10 cellular contexts compared by ENCODE assay signal in the genomic region with DNA sequence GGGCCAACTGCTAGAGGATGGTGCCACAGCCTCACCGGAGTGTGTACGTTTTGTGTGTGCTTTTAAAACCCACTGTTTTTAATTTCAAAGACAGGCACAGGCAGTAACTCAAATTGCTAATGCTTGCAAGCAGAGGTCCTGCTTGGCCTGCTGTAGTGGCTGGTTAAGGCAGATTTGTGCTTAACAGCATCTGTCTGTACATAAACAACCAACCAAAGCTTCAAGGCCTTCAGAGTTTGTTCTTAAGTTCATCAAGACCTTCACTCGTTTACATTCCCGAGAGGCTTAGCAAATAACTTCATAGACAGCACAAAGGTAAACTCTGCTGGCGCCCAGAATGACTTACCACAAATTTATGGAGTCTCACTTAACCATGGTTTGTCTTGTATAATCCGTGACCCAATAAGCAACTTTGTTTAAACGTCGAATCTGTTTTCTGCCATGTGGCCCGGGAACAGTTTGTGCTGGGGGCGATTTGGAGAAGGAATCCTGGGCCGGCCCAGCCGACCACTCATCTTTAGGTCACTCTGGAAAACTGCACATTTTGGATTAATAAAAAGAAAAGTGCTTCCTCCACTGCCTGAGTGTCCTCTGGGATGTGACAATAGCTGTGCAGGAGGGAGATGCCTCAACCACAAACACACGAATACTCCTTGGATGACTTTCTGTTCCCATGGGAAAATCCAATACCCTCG. TPM values are rescaled to one million over a fixed set of nuclear protein-coding genes. Genes with fewer than 3 reads are reported as not detected.
DNase-seq lines count a peak whose midpoint lies in the region; ATAC-seq and TF ChIP-seq lines count a peak whose summit lies in the region.
"Had no signal": no experiment of that assay in that cellular context is flagged by ENCODE, and none has a peak within 500 bp of the region (broad histone marks: within the 10 kb centered on the region; RNA-seq: fewer than 3 reads in every experiment).

No MANE protein-coding gene starts in this region.

- H3K9me3 ChIP-seq in upper lobe of left lung = no peaks in the 10 kb centered on the region

- H3K4me3 ChIP-seq in coronary artery (peak overlapping the region; percentile 5), upper lobe of left lung (no peak overlapping the region)

- H3K36me3 Mint-ChIP-seq in activated naive CD4-positive, alpha-beta T cell treated with anti-CD3 and anti-CD28 coated beads, Interleukin-2, amount 50 U/mL, for 24 hours = no peaks in the 10 kb centered on the region
- no peaks in the 10 kb centered on the region for H3K36me3 Mint-ChIP-seq in activated naive CD4-positive, alpha-beta T cell treated with anti-CD3 and anti-CD28 coated beads for 36 hours (ENCODE audit: low read depth)
- H3K36me3 Mint-ChIP-seq in naive thymus-derived CD8-positive, alpha-beta T cell = peaks cover 0 to 32% (median 0%) of the 10 kb centered on the region in 3 donors
- peaks cover 14 to 16% of the 10 kb centered on the region in 2 donors for H3K36me3 Mint-ChIP-seq in stimulated activated naive B cell treated with anti-CD40 and anti-IgM and Interleukin-4, amounts not matched to agents 10 μg/mL and 1 μg/mL and 100 μg/mL, for 72 hours
- H3K36me3 Mint-ChIP-seq: IgD-negative memory B cell had no signal

- H3K27me3 ChIP-seq in upper lobe of left lung = no peaks in the 10 kb centered on the region

- no peaks in the 10 kb centered on the region for H3K9me3 Mint-ChIP-seq in activated naive CD4-positive, alpha-beta T cell treated with anti-CD3 and anti-CD28 coated beads, Interleukin-2, amount 50 U/mL, for 24 hours
- H3K9me3 Mint-ChIP-seq in activated naive CD4-positive, alpha-beta T cell treated with anti-CD3 and anti-CD28 coated beads for 36 hours = no peaks in the 10 kb centered on the region
- no peaks in the 10 kb centered on the region for H3K9me3 Mint-ChIP-seq in naive thymus-derived CD8-positive, alpha-beta T cell
- no peaks in the 10 kb centered on the region for H3K9me3 Mint-ChIP-seq in stimulated activated naive B cell treated with anti-CD40 and anti-IgM and Interleukin-4, amounts not matched to agents 10 μg/mL and 1 μg/mL and 100 μg/mL, for 72 hours
- H3K9me3 Mint-ChIP-seq: IgD-negative memory B cell had no signal

- H3K4me1 ChIP-seq in upper lobe of left lung = peaks cover 79 to 87% (median 82%) of the 10 kb centered on the region in 4 donors

- peaks cover 83% of the 10 kb centered on the region for H3K4me1 Mint-ChIP-seq in activated naive CD4-positive, alpha-beta T cell treated with anti-CD3 and anti-CD28 coated beads, Interleukin-2, amount 50 U/mL, for 24 hours
- peaks cover 83% of the 10 kb centered on the region for H3K4me1 Mint-ChIP-seq in activated naive CD4-positive, alpha-beta T cell treated with anti-CD3 and anti-CD28 coated beads for 36 hours (ENCODE audit: low read depth)
- peaks cover 52 to 95% (median 91%) of the 10 kb centered on the region in 4 donors for H3K4me1 Mint-ChIP-seq in naive thymus-derived CD8-positive, alpha-beta T cell
- peaks cover 51 to 63% of the 10 kb centered on the region in 2 donors for H3K4me1 Mint-ChIP-seq in stimulated activated naive B cell treated with anti-CD40 and anti-IgM and Interleukin-4, amounts not matched to agents 10 μg/mL and 1 μg/mL and 100 μg/mL, for 72 hours

- intact Hi-C loops in activated naive CD4-positive, alpha-beta T cell treated with anti-CD3 and anti-CD28 coated beads for 36 hours (cut with micrococcal nuclease) = no loop called here

- CTCF ChIA-PET in activated naive CD4-positive, alpha-beta T cell treated with anti-CD3 and anti-CD28 coated beads for 36 hours (lab: Charles Lee) = interaction anchor here (1.0 kb wide), 1 partner anchor 11 kb away, joined by 3 read pairs; no protein-coding TSS in a partner anchor

- H3K27ac Mint-ChIP-seq in activated naive CD4-positive, alpha-beta T cell treated with anti-CD3 and anti-CD28 coated beads, Interleukin-2, amount 50 U/mL, for 24 hours = peak overlapping the region; percentile 84
- H3K27ac Mint-ChIP-seq in activated naive CD4-positive, alpha-beta T cell treated with anti-CD3 and anti-CD28 coated beads for 36 hours = no peak overlapping the region
- H3K27ac Mint-ChIP-seq in naive thymus-derived CD8-positive, alpha-beta T cell = peak overlapping the region in 8 of 10 donors; percentile 56 to 93 (median 82)
- H3K27ac Mint-ChIP-seq in stimulated activated naive B cell treated with anti-CD40 and anti-IgM and Interleukin-4, amounts not matched to agents 10 μg/mL and 1 μg/mL and 100 μg/mL, for 72 hours = no peak overlapping the region

- no peak overlapping the region for H3K4me3 Mint-ChIP-seq in activated naive CD4-positive, alpha-beta T cell treated with anti-CD3 and anti-CD28 coated beads, Interleukin-2, amount 50 U/mL, for 24 hours
- H3K4me3 Mint-ChIP-seq in activated naive CD4-positive, alpha-beta T cell treated with anti-CD3 and anti-CD28 coated beads for 36 hours = no peak overlapping the region
- H3K4me3 Mint-ChIP-seq in naive thymus-derived CD8-positive, alpha-beta T cell = peak overlapping the region in 6 of 10 donors; percentile 30 to 62 (median 48)
- no peak overlapping the region for H3K4me3 Mint-ChIP-seq in stimulated activated naive B cell treated with anti-CD40 and anti-IgM and Interleukin-4, amounts not matched to agents 10 μg/mL and 1 μg/mL and 100 μg/mL, for 72 hours
- H3K4me3 Mint-ChIP-seq: IgD-negative memory B cell had no signal

- no peak for TF ChIP-seq CTCF in coronary artery (IDR thresholded peaks at IDR 0.05)
- no peak for TF ChIP-seq CTCF in upper lobe of left lung (IDR thresholded peaks at IDR 0.05)

- no peak for DNase-seq in activated naive CD4-positive, alpha-beta T cell treated with anti-CD3 and anti-CD28 coated beads for 36 hours
- no peak for DNase-seq in coronary artery (ENCODE audit: low spot score)
- no peak for DNase-seq in naive thymus-derived CD8-positive, alpha-beta T cell
- no peak for DNase-seq in upper lobe of left lung
- no peak for DNase-seq in midbrain (lab: John Stamatoyannopoulos, UW)
- no peak for DNase-seq in stimulated activated naive B cell treated with anti-CD40 and anti-IgM and Interleukin-4, amounts not matched to agents 10 μg/mL and 1 μg/mL and 100 μg/mL, for 72 hours
- DNase-seq: ACHN had no signal

- 76% methylated on average over 13 to 14 of the region's 14 CpGs for WGBS in upper lobe of left lung, 2 donors

- POLR2A ChIA-PET in naive thymus-derived CD8-positive, alpha-beta T cell (lab: Charles Lee) = interaction anchor here (0.6 to 1.2 kb wide), 2 partner anchors 45 to 88 kb away, joined by 3 to 4 read pairs; no protein-coding TSS in a partner anchor

- no peak for TF ChIP-seq POLR2A in upper lobe of left lung (IDR thresholded peaks at IDR 0.05)

- H3K27me3 Mint-ChIP-seq in activated naive CD4-positive, alpha-beta T cell treated with anti-CD3 and anti-CD28 coated beads, Interleukin-2, amount 50 U/mL, for 24 hours = no peaks in the 10 kb centered on the region
- no peaks in the 10 kb centered on the region for H3K27me3 Mint-ChIP-seq in activated naive CD4-positive, alpha-beta T cell treated with anti-CD3 and anti-CD28 coated beads for 36 hours (ENCODE audit: low read depth)
- no peaks in the 10 kb centered on the region for H3K27me3 Mint-ChIP-seq in naive thymus-derived CD8-positive, alpha-beta T cell
- no peaks in the 10 kb centered on the region for H3K27me3 Mint-ChIP-seq in stimulated activated naive B cell treated with anti-CD40 and anti-IgM and Interleukin-4, amounts not matched to agents 10 μg/mL and 1 μg/mL and 100 μg/mL, for 72 hours
- H3K27me3 Mint-ChIP-seq: IgD-negative memory B cell had no signal

- no peak for ATAC-seq in naive thymus-derived CD8-positive, alpha-beta T cell
- ATAC-seq in upper lobe of left lung (ENCODE audit: low FRiP score in 2 of 2) = no peak
- ATAC-seq in GM21390 (IDR thresholded peaks at IDR 0.05; ENCODE audit: unreplicated experiment) = no peak
- ATAC-seq in stimulated activated naive B cell treated with anti-CD40 and anti-IgM and Interleukin-4, amounts not matched to agents 10 μg/mL and 1 μg/mL and 100 μg/mL, for 72 hours (replicated peaks) = no peak

- TF ChIP-seq EP300 in upper lobe of left lung (IDR thresholded peaks at IDR 0.05) = no peak

- H3K36me3 ChIP-seq in upper lobe of left lung = peaks cover 0 to 4% (median 0%) of the 10 kb centered on the region in 4 donors

- peak overlapping the region; percentile 84 to 85 for H3K27ac ChIP-seq in coronary artery
- peak overlapping the region; percentile 48 to 76 (median 67) for H3K27ac ChIP-seq in upper lobe of left lung

RNA-seq across cellular contexts. Expression of a gene that starts 58.1 kb away (rescaled TPM):
- 100 to 1,000 TPM; 362 to 381 TPM for total RNA-seq in activated naive CD4-positive, alpha-beta T cell treated with anti-CD3 and anti-CD28 coated beads for 36 hours
- 100 to 1,000 TPM; 268 to 289 TPM for total RNA-seq in naive thymus-derived CD8-positive, alpha-beta T cell
- 100 to 1,000 TPM; 475 to 592 (median 562) TPM for polyA plus RNA-seq in naive thymus-derived CD8-positive, alpha-beta T cell
- 100 to 1,000 TPM in 5 of 6 donors, 10 to 100 TPM in 1; 96.4 to 303 (median 144) TPM for total RNA-seq in upper lobe of left lung

Comparison
In these comparisons a context has a peak if more than half of its experiments do, and no peak if none do; other contexts are left out.
1. H3K27ac Mint-ChIP-seq: peak in activated naive CD4-positive, alpha-beta T cell treated with anti-CD3 and anti-CD28 coated beads, Interleukin-2, amount 50 U/mL, for 24 hours (single experiment) and naive thymus-derived CD8-positive, alpha-beta T cell (8 of 10); none in activated naive CD4-positive, alpha-beta T cell treated with anti-CD3 and anti-CD28 coated beads for 36 hours (single experiment) and stimulated activated naive B cell treated with anti-CD40 and anti-IgM and Interleukin-4, amounts not matched to agents 10 μg/mL and 1 μg/mL and 100 μg/mL, for 72 hours (single experiment).
2. H3K4me3 Mint-ChIP-seq: peak in naive thymus-derived CD8-positive, alpha-beta T cell (6 of 10); none in activated naive CD4-positive, alpha-beta T cell treated with anti-CD3 and anti-CD28 coated beads, Interleukin-2, amount 50 U/mL, for 24 hours (single experiment), activated naive CD4-positive, alpha-beta T cell treated with anti-CD3 and anti-CD28 coated beads for 36 hours (single experiment) and stimulated activated naive B cell treated with anti-CD40 and anti-IgM and Interleukin-4, amounts not matched to agents 10 μg/mL and 1 μg/mL and 100 μg/mL, for 72 hours (0 of 2).